ENCODE assay signal across 23 cellular contexts in the genomic region with DNA sequence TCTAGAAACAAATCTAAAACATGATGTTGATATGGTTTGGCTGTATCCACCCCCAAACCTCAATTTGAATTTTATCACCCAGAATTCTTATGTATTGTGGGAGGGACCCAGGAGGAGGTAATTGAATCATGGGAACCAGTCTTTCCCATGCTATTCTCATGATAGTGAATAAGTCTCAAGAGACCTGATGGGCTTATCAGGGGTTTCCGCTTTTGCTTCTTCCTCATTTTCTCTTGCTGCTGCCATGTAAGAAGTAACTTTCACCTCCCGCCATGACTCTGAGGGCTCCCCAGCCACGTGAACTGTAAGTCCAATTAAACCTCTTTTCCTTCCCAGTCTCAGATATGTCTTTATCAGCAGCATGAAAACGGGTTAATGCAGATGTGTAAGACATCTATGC.
DNase-seq lines count a peak whose midpoint lies in the region; ATAC-seq, FAIRE-seq and TF ChIP-seq lines count a peak whose summit lies in the region.
"Had no signal": no experiment of that assay in that cellular context is flagged by ENCODE, and none has a peak within 500 bp of the region (broad histone marks: within the 10 kb centered on the region; RNA-seq: fewer than 3 reads in every experiment).

No MANE protein-coding gene starts in this region.

- CTCF ChIA-PET in GM12878 (lab: Yijun Ruan, JAX), result no interaction called here

- in situ Hi-C loops in GM12878 (cut with MboI), result no loop called here

- no peaks in the 10 kb centered on the region for H3K79me2 ChIP-seq in GM12878 (ENCODE audit: control insufficient read depth, insufficient read depth, low read length)

- no peaks in the 10 kb centered on the region for H3K27me3 ChIP-seq in GM12878 (replicated peaks in 1 of 2; ENCODE audit: control insufficient read depth in 2 of 2, insufficient read depth in 2 of 2, low read length in 1 of 2)
- H3K27me3 ChIP-seq: BE2C, BLaER1 had no signal

- POLR2A ChIA-PET in GM12878 (lab: Charles Lee), result no interaction called here

- H3K9me3 ChIP-seq in GM12878 (replicated peaks; ENCODE audit: control insufficient read depth, insufficient read depth, low read length) (no peaks in the 10 kb centered on the region), mucosa of descending colon (peaks cover 2% of the 10 kb centered on the region)
- H3K9me3 ChIP-seq: BE2C, BLaER1 had no signal

- SMC1A ChIA-PET in GM12878 (lab: Charles Lee; ENCODE audit: uncharacterized antibody, unreplicated experiment), result no interaction called here

- BruUV-seq in GM12878 (replicated peaks; lab: Mats Ljungman, UMichigan), result no TSS peak

- DNase-seq in CMK (ENCODE audit: low read depth), result peak; percentile 3
- DNase-seq in MV-4-11 (lab: John Stamatoyannopoulos, UW), result peak; percentile 16
- peak; percentile 33 for DNase-seq in OCI-M1 (lab: John Stamatoyannopoulos, UW)
- DNase-seq in GM12878 (ENCODE audit: low read depth, low spot score), result no peak
- DNase-seq in pons (ENCODE audit: low spot score), result no peak
- DNase-seq in mucosa of descending colon, result no peak
- DNase-seq: 8988T; ACHN; BE2C; C1 segment of cervical spinal cord; Caco-2; Calu3; CD4-positive, alpha-beta memory T cell; CD4-positive, CD25-positive, alpha-beta regulatory T cell; CD8-positive, alpha-beta memory T cell; DMS79 treated with DMSO at 0.1 percent for 48 hours; GF-D8 had no signal

- H3K4me2 ChIP-seq in GM12878 (ENCODE audit: control insufficient read depth, insufficient read depth), result no peak overlapping the region
- H3K4me2 ChIP-seq: BLaER1 had no signal

- H3K4me1 ChIP-seq in GM12878 (ENCODE audit: control insufficient read depth, insufficient read depth, low read length), result no peaks in the 10 kb centered on the region
- H3K4me1 ChIP-seq in mucosa of descending colon (ENCODE audit: low read depth), result no peaks in the 10 kb centered on the region
- H3K4me1 ChIP-seq: BE2C, BLaER1, Caco-2 had no signal

- TF ChIP-seq RAD21 in GM12878 (IDR thresholded peaks at IDR 0.05; ENCODE audit: insufficient read depth, low read depth, low read length), result no peak

- ATAC-seq in GM12878 (no peak), mucosa of descending colon (no peak), GM19463 (IDR thresholded peaks at IDR 0.05; ENCODE audit: unreplicated experiment) (no peak)

- FAIRE-seq in GM12878 (lab: Jason Lieb, UNC), result no peak
- FAIRE-seq: A204.1, D721Med, GM12892, GM18507 had no signal

- H3K36me3 ChIP-seq in GM12878 (ENCODE audit: control insufficient read depth in 2 of 2, insufficient read depth in 2 of 2, low read length in 1 of 2) (no peaks in the 10 kb centered on the region), mucosa of descending colon (ENCODE audit: low read depth) (no peaks in the 10 kb centered on the region)
- H3K36me3 ChIP-seq: BE2C, BLaER1 had no signal

- TF ChIP-seq EP300 in GM12878 (IDR thresholded peaks at IDR 0.05; ENCODE audit: borderline replicate concordance in 1 of 2, control insufficient read depth in 1 of 2, low read depth in 2 of 2, low read length in 2 of 2), result no peak

- RAD21 ChIA-PET in GM12878 (lab: Charles Lee; ENCODE audit: unreplicated experiment), result no interaction called here

- TF ChIP-seq CTCF in GM12878 (IDR thresholded peaks at IDR 0.05 in 2 of 3, conservative IDR thresholded peaks at IDR 0.05 in 1 of 3; ENCODE audit: control insufficient read depth in 2 of 3, extremely low read depth in 1 of 3, insufficient read depth in 1 of 3, low read depth in 3 of 3, low read length in 3 of 3) (no peak), mucosa of descending colon (IDR thresholded peaks at IDR 0.05) (no peak)

- H2AFZ ChIP-seq in GM12878 (ENCODE audit: control insufficient read depth, low read depth, low read length), result no peak overlapping the region

- no peaks in the 10 kb centered on the region for H4K20me1 ChIP-seq in GM12878 (ENCODE audit: control insufficient read depth, insufficient read depth)
- H4K20me1 ChIP-seq: BLaER1 had no signal

- WGBS in GM12878 (ENCODE audit: insufficient coverage, insufficient replicate concordance, low lambda C conversion rate, missing lambda C conversion rate), result 0% methylated on average over 4 of the region's 4 CpGs

- no peak for TF ChIP-seq POLR2A in GM12878 (IDR thresholded peaks at IDR 0.05; ENCODE audit: low read depth, low read length)

- H3K27ac ChIP-seq in GM12878 (ENCODE audit: control insufficient read depth, insufficient read depth), result no peak overlapping the region
- H3K27ac ChIP-seq: BLaER1 had no signal

- no peak overlapping the region for H3K4me3 ChIP-seq in GM12878
- no peak overlapping the region for H3K4me3 ChIP-seq in mucosa of descending colon
- H3K4me3 ChIP-seq: BLaER1 had no signal

- no peak overlapping the region for H3K9ac ChIP-seq in GM12878 (ENCODE audit: control insufficient read depth, insufficient read depth, low read length)
- H3K9ac ChIP-seq: BLaER1 had no signal

- intact Hi-C loops in GM12878 (cut with micrococcal nuclease; ENCODE audit: unreplicated experiment) (no loop called here), mucosa of descending colon (cut with DNase I, micrococcal nuclease) (no loop called here)

TF ChIP-seq in GM12878, 131 proteins besides CTCF, POLR2A, EP300 and RAD21:
- TF ChIP-seq MEF2B (IDR thresholded peaks at IDR 0.05; ENCODE audit: partially characterized antibody, poor library complexity, severe bottlenecking), result peak; percentile 79
- no peak for TF ChIP-seq KLF5 (IDR thresholded peaks at IDR 0.05; ENCODE audit: partially characterized antibody)

Comparison
In these comparisons a context has a peak if more than half of its experiments do, and no peak if none do; other contexts are left out.
1. DNase-seq: peak in CMK (single experiment), MV-4-11 (single experiment) and OCI-M1 (single experiment); none in GM12878 (single experiment), pons (single experiment) and mucosa of descending colon (0 of 3).